1 cellular context compared by ENCODE assay signal in the genomic region with DNA sequence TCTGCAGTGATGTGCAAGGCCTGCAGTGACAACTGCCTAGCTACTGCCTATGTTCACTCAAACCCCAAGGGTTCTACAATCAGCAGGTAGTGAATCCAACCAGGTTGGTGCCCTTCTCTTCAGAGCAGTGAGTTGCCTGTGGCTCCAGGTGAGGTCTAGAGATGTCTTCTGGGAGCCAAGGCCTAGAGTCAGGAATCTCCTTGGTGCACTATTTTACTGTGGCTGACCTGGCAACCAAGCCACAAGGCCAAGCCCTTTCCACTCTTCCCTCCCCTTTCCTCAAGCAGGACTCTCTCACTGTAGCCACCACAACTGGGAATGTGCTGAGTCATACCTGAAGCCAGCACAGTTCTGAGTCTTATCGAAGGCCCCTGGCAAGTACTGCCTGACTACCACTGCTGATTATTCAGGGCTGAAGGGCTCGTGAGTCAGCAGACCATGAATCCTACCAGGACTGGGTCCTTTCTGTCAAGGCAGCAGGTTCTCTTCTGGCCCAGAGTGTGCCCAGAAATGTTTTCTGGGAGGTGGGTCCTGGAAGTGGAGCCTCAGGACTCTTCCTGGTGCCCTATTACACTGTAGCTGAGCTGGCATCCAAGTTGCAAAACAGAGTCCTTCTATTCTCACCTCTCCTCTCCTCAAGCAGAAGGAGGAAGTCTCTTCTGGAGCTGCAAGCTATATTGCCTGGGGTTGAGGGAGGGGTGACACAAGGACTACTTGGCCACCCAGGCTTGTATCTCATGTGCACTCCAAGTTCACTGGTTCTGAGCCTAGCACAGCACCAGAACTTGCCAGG.
TF ChIP-seq lines count a peak whose summit lies in the region.

No MANE protein-coding gene starts in this region.

TF ChIP-seq in K562, 482 proteins besides CTCF, POLR2A, EP300 and RAD21 (continued from another document and continues in another):
- TF ChIP-seq, protein P1, sequence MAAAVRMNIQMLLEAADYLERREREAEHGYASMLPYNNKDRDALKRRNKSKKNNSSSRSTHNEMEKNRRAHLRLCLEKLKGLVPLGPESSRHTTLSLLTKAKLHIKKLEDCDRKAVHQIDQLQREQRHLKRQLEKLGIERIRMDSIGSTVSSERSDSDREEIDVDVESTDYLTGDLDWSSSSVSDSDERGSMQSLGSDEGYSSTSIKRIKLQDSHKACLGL (CRISPR knock-in tag; IDR thresholded peaks at IDR 0.05; ENCODE audit: borderline replicate concordance, poor library complexity, severe bottlenecking), result no peak
- TF ChIP-seq BRCA1 (IDR thresholded peaks at IDR 0.05), result no peak
- TF ChIP-seq BRCA1 (CRISPR knock-in tag; IDR thresholded peaks at IDR 0.05), result no peak
- TF ChIP-seq ELF2 (CRISPR knock-in tag; IDR thresholded peaks at IDR 0.05), result no peak
- TF ChIP-seq MYBL2 (IDR thresholded peaks at IDR 0.05; ENCODE audit: low read depth), result no peak
- no peak for TF ChIP-seq MYBL2 (CRISPR knock-in tag; IDR thresholded peaks at IDR 0.05; ENCODE audit: borderline replicate concordance)
- no peak for TF ChIP-seq ZNF217 (CRISPR knock-in tag; IDR thresholded peaks at IDR 0.05)
- TF ChIP-seq, protein P2, sequence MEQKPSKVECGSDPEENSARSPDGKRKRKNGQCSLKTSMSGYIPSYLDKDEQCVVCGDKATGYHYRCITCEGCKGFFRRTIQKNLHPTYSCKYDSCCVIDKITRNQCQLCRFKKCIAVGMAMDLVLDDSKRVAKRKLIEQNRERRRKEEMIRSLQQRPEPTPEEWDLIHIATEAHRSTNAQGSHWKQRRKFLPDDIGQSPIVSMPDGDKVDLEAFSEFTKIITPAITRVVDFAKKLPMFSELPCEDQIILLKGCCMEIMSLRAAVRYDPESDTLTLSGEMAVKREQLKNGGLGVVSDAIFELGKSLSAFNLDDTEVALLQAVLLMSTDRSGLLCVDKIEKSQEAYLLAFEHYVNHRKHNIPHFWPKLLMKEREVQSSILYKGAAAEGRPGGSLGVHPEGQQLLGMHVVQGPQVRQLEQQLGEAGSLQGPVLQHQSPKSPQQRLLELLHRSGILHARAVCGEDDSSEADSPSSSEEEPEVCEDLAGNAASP (IDR thresholded peaks at IDR 0.05), result no peak
- no peak for TF ChIP-seq DMBX1 (CRISPR knock-in tag; IDR thresholded peaks at IDR 0.05; ENCODE audit: borderline replicate concordance)
- TF ChIP-seq NFXL1 (CRISPR knock-in tag; IDR thresholded peaks at IDR 0.05), result no peak
- TF ChIP-seq, protein P3, sequence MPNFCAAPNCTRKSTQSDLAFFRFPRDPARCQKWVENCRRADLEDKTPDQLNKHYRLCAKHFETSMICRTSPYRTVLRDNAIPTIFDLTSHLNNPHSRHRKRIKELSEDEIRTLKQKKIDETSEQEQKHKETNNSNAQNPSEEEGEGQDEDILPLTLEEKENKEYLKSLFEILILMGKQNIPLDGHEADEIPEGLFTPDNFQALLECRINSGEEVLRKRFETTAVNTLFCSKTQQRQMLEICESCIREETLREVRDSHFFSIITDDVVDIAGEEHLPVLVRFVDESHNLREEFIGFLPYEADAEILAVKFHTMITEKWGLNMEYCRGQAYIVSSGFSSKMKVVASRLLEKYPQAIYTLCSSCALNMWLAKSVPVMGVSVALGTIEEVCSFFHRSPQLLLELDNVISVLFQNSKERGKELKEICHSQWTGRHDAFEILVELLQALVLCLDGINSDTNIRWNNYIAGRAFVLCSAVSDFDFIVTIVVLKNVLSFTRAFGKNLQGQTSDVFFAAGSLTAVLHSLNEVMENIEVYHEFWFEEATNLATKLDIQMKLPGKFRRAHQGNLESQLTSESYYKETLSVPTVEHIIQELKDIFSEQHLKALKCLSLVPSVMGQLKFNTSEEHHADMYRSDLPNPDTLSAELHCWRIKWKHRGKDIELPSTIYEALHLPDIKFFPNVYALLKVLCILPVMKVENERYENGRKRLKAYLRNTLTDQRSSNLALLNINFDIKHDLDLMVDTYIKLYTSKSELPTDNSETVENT (CRISPR knock-in tag; IDR thresholded peaks at IDR 0.05), result no peak
- no peak for TF ChIP-seq SREBF2 (CRISPR knock-in tag; IDR thresholded peaks at IDR 0.05)
- TF ChIP-seq CBX1 (IDR thresholded peaks at IDR 0.05; ENCODE audit: low read depth), result no peak; the same call in 1 of the 2 replicates
- TF ChIP-seq SIN3B (IDR thresholded peaks at IDR 0.05; ENCODE audit: low read depth), result no peak
- peak; percentile 49; the same call in 1 of the 2 replicates for TF ChIP-seq POLR2AphosphoS5 (IDR thresholded peaks at IDR 0.05; ENCODE audit: control insufficient read depth, insufficient read depth, low read depth, low read length)
- TF ChIP-seq, protein P4, sequence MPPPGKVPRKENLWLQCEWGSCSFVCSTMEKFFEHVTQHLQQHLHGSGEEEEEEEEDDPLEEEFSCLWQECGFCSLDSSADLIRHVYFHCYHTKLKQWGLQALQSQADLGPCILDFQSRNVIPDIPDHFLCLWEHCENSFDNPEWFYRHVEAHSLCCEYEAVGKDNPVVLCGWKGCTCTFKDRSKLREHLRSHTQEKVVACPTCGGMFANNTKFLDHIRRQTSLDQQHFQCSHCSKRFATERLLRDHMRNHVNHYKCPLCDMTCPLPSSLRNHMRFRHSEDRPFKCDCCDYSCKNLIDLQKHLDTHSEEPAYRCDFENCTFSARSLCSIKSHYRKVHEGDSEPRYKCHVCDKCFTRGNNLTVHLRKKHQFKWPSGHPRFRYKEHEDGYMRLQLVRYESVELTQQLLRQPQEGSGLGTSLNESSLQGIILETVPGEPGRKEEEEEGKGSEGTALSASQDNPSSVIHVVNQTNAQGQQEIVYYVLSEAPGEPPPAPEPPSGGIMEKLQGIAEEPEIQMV (tag; conservative IDR thresholded peaks at IDR 0.05; ENCODE audit: low read depth), result no peak
- TF ChIP-seq, protein P5, sequence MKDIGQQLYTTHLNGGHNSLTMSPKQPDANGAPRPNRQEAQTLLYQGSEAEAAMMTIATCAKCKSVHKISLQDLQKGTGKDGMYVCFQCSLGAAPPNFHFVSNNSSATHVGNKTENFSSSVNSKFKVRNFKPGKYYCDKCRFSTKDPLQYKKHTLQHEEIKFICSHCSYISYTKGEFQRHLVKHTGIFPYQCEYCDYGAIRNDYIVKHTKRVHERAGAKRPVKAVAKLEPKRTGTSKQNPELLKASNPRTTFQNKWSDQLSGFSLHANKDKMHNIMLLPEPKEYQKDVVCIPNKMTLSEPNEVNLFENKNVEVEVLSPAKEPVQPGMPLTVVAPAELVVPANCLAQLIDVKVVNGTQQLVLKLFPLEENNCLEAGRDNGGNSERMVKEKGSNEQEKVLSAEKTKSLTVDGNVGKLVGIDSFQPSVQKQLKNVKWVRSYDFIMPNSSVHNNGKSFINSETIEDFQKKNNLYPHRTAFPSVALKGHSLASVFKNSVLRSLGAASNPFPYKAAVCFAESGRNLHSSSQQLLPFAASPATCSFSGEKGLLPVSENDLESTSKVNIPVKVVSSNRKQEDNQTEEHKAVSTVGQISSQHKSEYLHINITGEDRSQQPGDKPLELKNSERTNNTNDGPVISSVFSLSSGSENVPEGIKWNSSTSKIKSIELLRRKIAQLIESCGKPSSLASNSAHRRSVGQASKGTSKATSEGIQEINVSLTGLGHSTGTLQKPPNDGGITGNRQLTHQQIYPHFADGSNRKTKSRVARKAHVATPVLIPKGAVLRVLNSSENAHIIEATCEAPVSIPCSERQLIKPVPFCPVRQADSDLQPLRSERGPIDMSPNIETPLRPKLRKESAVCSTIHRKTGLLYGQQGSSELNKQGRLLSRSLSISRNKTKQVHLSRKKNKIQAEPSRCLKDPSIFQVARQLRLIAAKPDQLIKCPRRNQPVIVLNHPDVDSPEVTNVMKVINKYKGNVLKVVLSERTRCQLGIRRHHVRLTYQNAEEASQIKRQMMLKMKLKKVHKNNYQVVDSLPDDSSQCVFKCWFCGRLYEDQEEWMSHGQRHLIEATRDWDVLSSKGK (CRISPR knock-in tag; IDR thresholded peaks at IDR 0.05), result no peak
- TF ChIP-seq, protein P6, sequence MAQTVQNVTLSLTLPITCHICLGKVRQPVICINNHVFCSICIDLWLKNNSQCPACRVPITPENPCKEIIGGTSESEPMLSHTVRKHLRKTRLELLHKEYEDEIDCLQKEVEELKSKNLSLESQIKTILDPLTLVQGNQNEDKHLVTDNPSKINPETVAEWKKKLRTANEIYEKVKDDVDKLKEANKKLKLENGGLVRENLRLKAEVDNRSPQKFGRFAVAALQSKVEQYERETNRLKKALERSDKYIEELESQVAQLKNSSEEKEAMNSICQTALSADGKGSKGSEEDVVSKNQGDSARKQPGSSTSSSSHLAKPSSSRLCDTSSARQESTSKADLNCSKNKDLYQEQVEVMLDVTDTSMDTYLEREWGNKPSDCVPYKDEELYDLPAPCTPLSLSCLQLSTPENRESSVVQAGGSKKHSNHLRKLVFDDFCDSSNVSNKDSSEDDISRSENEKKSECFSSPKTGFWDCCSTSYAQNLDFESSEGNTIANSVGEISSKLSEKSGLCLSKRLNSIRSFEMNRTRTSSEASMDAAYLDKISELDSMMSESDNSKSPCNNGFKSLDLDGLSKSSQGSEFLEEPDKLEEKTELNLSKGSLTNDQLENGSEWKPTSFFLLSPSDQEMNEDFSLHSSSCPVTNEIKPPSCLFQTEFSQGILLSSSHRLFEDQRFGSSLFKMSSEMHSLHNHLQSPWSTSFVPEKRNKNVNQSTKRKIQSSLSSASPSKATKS (CRISPR knock-in tag; IDR thresholded peaks at IDR 0.05), result no peak
- TF ChIP-seq ZBTB17 (CRISPR knock-in tag; IDR thresholded peaks at IDR 0.05), result peak; percentile 85
- TF ChIP-seq ZNF140 (CRISPR knock-in tag; IDR thresholded peaks at IDR 0.05), result no peak
- no peak for TF ChIP-seq ZNF23 (CRISPR knock-in tag; IDR thresholded peaks at IDR 0.05)
- no peak for TF ChIP-seq ZNF184 (CRISPR knock-in tag; IDR thresholded peaks at IDR 0.05)
- peak; percentile 60; the same call in 1 of the 2 replicates for TF ChIP-seq JUNB (CRISPR knock-in tag; conservative IDR thresholded peaks at IDR 0.05)
- no peak for TF ChIP-seq FOXP1 (CRISPR knock-in tag; IDR thresholded peaks at IDR 0.05)
- no peak for TF ChIP-seq ZNF707 (CRISPR knock-in tag; conservative IDR thresholded peaks at IDR 0.05)
- TF ChIP-seq, protein P7, sequence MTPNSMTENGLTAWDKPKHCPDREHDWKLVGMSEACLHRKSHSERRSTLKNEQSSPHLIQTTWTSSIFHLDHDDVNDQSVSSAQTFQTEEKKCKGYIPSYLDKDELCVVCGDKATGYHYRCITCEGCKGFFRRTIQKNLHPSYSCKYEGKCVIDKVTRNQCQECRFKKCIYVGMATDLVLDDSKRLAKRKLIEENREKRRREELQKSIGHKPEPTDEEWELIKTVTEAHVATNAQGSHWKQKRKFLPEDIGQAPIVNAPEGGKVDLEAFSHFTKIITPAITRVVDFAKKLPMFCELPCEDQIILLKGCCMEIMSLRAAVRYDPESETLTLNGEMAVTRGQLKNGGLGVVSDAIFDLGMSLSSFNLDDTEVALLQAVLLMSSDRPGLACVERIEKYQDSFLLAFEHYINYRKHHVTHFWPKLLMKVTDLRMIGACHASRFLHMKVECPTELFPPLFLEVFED (CRISPR knock-in tag; conservative IDR thresholded peaks at IDR 0.05), result no peak
- TF ChIP-seq PRPF4 (IDR thresholded peaks at IDR 0.05; ENCODE audit: insufficient read depth, low read depth, low read length, poor library complexity, severe bottlenecking), result no peak
- no peak for TF ChIP-seq PCBP2 (IDR thresholded peaks at IDR 0.05; ENCODE audit: low read depth, low read length, poor library complexity, severe bottlenecking)
- TF ChIP-seq KLF13 (tag; IDR thresholded peaks at IDR 0.05; ENCODE audit: borderline replicate concordance, low read depth), result no peak
- TF ChIP-seq, protein P8, sequence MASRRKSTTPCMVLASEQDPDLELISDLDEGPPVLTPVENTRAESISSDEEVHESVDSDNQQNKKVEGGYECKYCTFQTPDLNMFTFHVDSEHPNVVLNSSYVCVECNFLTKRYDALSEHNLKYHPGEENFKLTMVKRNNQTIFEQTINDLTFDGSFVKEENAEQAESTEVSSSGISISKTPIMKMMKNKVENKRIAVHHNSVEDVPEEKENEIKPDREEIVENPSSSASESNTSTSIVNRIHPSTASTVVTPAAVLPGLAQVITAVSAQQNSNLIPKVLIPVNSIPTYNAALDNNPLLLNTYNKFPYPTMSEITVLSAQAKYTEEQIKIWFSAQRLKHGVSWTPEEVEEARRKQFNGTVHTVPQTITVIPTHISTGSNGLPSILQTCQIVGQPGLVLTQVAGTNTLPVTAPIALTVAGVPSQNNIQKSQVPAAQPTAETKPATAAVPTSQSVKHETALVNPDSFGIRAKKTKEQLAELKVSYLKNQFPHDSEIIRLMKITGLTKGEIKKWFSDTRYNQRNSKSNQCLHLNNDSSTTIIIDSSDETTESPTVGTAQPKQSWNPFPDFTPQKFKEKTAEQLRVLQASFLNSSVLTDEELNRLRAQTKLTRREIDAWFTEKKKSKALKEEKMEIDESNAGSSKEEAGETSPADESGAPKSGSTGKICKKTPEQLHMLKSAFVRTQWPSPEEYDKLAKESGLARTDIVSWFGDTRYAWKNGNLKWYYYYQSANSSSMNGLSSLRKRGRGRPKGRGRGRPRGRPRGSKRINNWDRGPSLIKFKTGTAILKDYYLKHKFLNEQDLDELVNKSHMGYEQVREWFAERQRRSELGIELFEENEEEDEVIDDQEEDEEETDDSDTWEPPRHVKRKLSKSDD (conservative IDR thresholded peaks at IDR 0.05; ENCODE audit: low read length), result no peak
- no peak for TF ChIP-seq MTF1 (CRISPR knock-in tag; IDR thresholded peaks at IDR 0.05; ENCODE audit: borderline replicate concordance)
- TF ChIP-seq, protein P9, sequence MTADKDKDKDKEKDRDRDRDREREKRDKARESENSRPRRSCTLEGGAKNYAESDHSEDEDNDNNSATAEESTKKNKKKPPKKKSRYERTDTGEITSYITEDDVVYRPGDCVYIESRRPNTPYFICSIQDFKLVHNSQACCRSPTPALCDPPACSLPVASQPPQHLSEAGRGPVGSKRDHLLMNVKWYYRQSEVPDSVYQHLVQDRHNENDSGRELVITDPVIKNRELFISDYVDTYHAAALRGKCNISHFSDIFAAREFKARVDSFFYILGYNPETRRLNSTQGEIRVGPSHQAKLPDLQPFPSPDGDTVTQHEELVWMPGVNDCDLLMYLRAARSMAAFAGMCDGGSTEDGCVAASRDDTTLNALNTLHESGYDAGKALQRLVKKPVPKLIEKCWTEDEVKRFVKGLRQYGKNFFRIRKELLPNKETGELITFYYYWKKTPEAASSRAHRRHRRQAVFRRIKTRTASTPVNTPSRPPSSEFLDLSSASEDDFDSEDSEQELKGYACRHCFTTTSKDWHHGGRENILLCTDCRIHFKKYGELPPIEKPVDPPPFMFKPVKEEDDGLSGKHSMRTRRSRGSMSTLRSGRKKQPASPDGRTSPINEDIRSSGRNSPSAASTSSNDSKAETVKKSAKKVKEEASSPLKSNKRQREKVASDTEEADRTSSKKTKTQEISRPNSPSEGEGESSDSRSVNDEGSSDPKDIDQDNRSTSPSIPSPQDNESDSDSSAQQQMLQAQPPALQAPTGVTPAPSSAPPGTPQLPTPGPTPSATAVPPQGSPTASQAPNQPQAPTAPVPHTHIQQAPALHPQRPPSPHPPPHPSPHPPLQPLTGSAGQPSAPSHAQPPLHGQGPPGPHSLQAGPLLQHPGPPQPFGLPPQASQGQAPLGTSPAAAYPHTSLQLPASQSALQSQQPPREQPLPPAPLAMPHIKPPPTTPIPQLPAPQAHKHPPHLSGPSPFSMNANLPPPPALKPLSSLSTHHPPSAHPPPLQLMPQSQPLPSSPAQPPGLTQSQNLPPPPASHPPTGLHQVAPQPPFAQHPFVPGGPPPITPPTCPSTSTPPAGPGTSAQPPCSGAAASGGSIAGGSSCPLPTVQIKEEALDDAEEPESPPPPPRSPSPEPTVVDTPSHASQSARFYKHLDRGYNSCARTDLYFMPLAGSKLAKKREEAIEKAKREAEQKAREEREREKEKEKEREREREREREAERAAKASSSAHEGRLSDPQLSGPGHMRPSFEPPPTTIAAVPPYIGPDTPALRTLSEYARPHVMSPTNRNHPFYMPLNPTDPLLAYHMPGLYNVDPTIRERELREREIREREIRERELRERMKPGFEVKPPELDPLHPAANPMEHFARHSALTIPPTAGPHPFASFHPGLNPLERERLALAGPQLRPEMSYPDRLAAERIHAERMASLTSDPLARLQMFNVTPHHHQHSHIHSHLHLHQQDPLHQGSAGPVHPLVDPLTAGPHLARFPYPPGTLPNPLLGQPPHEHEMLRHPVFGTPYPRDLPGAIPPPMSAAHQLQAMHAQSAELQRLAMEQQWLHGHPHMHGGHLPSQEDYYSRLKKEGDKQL (CRISPR knock-in tag; IDR thresholded peaks at IDR 0.05; ENCODE audit: borderline replicate concordance), result no peak
- peak; percentile 79; the same call in 1 of the 2 replicates for TF ChIP-seq HDAC2 (IDR thresholded peaks at IDR 0.05)
